Comparison of ENCODE assay signal across 11 cellular contexts in genomic region chr7:108311446-108312168, GRCh38.
DNase-seq lines count a peak whose midpoint lies in the region; ATAC-seq and TF ChIP-seq lines count a peak whose summit lies in the region.
"Had no signal": no experiment of that assay in that cellular context is flagged by ENCODE, and none has a peak within 500 bp of the region (broad histone marks: within the 10 kb centered on the region; RNA-seq: fewer than 3 reads in every experiment).

No MANE protein-coding gene starts in this region.

- peak; percentile 62 for ATAC-seq in GM21529 (IDR thresholded peaks at IDR 0.05; ENCODE audit: unreplicated experiment)
- ATAC-seq in gastroesophageal sphincter, result no peak

- no peaks in the 10 kb centered on the region for H3K79me2 ChIP-seq in fibroblast of lung (ENCODE audit: control insufficient read depth, insufficient read depth, low read length)

- H3K4me3 ChIP-seq in HUES48 (ENCODE audit: low read depth, low read length) (no peak overlapping the region), fibroblast of lung (replicated peaks in 1 of 4; ENCODE audit: control extremely low read depth in 1 of 4, insufficient read depth in 1 of 4, low read depth in 3 of 4, low read length in 4 of 4) (no peak overlapping the region), gastroesophageal sphincter (no peak overlapping the region)

- peak; percentile 5 for DNase-seq in EH (ENCODE audit: low read depth)
- peak; percentile 41 to 66 for DNase-seq in fibroblast of lung (ENCODE audit: low read depth in 2 of 2)
- no peak for DNase-seq in COR-L47 (lab: John Stamatoyannopoulos, UW)
- no peak for DNase-seq in iPS-NIHi11 (ENCODE audit: low spot score)
- no peak for DNase-seq in activated T-helper 1 cell treated with anti-CD3 and anti-CD28 coated beads, Interleukin-12 subunit alpha, Interleukin-12 subunit beta, Interleukin-2, Interleukin-4 antibody, amounts not matched to agents 30 ng/mL and 10 ng/mL and 1 ng/mL, durations not matched to agents 14 hours and 24 hours and 36 hours (ENCODE audit: low spot score)
- DNase-seq: DMS 273 treated with DMSO at 0.1 percent for 48 hours, NCI-H526 treated with DMSO at 0.1 percent for 48 hours had no signal

- H3K4me1 ChIP-seq in HUES48 (ENCODE audit: control insufficient read depth, insufficient read depth, low read length) (peaks cover 8% of the 10 kb centered on the region; the same call in 1 of the 2 replicates), fibroblast of lung (ENCODE audit: control insufficient read depth, extremely low read depth, insufficient read depth, low read length) (no peaks in the 10 kb centered on the region), gastroesophageal sphincter (peaks cover 0 to 5% (median 0%) of the 10 kb centered on the region in 3 donors)

- H3K9ac ChIP-seq in HUES48 (ENCODE audit: low read depth, low read length), result no peak overlapping the region
- no peak overlapping the region for H3K9ac ChIP-seq in fibroblast of lung (ENCODE audit: insufficient read depth, low read length)

- TF ChIP-seq EP300 in gastroesophageal sphincter (IDR thresholded peaks at IDR 0.05), result no peak

- intact Hi-C loops in activated T-helper 1 cell treated with anti-CD3 and anti-CD28 coated beads, Interleukin-12 subunit alpha, Interleukin-12 subunit beta, Interleukin-2, Interleukin-4 antibody, amounts not matched to agents 30 ng/mL and 10 ng/mL and 1 ng/mL, durations not matched to agents 14 hours and 24 hours and 36 hours (cut with micrococcal nuclease), result no loop called here

- H3K27me3 Mint-ChIP-seq in activated T-helper 1 cell treated with anti-CD3 and anti-CD28 coated beads, Interleukin-12 subunit alpha, Interleukin-12 subunit beta, Interleukin-2, Interleukin-4 antibody, amounts not matched to agents 30 ng/mL and 10 ng/mL and 1 ng/mL, durations not matched to agents 14 hours and 24 hours and 36 hours (ENCODE audit: insufficient read depth), result no peaks in the 10 kb centered on the region

- WGBS in gastroesophageal sphincter (ENCODE audit: low coverage in 1 of 2), 2 donors, result 90 to 100% methylated on average over 3 of the region's 3 CpGs

- H3K27ac ChIP-seq in HUES48 (ENCODE audit: low read depth, low read length), result peak overlapping the region; percentile 61
- H3K27ac ChIP-seq in fibroblast of lung (ENCODE audit: insufficient read depth, low read length), result no peak overlapping the region
- peak overlapping the region in 1 of 4 donors; percentile 29 for H3K27ac ChIP-seq in gastroesophageal sphincter

- no peaks in the 10 kb centered on the region for H3K27me3 ChIP-seq in HUES48 (ENCODE audit: control insufficient read depth, insufficient read depth, low read length)
- no peaks in the 10 kb centered on the region for H3K27me3 ChIP-seq in fibroblast of lung (ENCODE audit: control insufficient read depth, insufficient read depth, low read length)
- no peaks in the 10 kb centered on the region for H3K27me3 ChIP-seq in gastroesophageal sphincter

- H3K4me2 ChIP-seq in fibroblast of lung (ENCODE audit: extremely low read depth, insufficient read depth, low read length), result no peak overlapping the region

- no peak overlapping the region for H3K4me3 Mint-ChIP-seq in activated T-helper 1 cell treated with anti-CD3 and anti-CD28 coated beads, Interleukin-12 subunit alpha, Interleukin-12 subunit beta, Interleukin-2, Interleukin-4 antibody, amounts not matched to agents 30 ng/mL and 10 ng/mL and 1 ng/mL, durations not matched to agents 14 hours and 24 hours and 36 hours
- H3K4me3 Mint-ChIP-seq: nephron had no signal

- H4K20me1 ChIP-seq in fibroblast of lung (ENCODE audit: control insufficient read depth, extremely low read depth, insufficient read depth, low read length), result no peaks in the 10 kb centered on the region

- H3K9me3 Mint-ChIP-seq in activated T-helper 1 cell treated with anti-CD3 and anti-CD28 coated beads, Interleukin-12 subunit alpha, Interleukin-12 subunit beta, Interleukin-2, Interleukin-4 antibody, amounts not matched to agents 30 ng/mL and 10 ng/mL and 1 ng/mL, durations not matched to agents 14 hours and 24 hours and 36 hours, result no peaks in the 10 kb centered on the region
- H3K9me3 Mint-ChIP-seq: nephron had no signal

- TF ChIP-seq POLR2A in gastroesophageal sphincter (IDR thresholded peaks at IDR 0.05), result no peak

- no peaks in the 10 kb centered on the region for H3K36me3 Mint-ChIP-seq in activated T-helper 1 cell treated with anti-CD3 and anti-CD28 coated beads, Interleukin-12 subunit alpha, Interleukin-12 subunit beta, Interleukin-2, Interleukin-4 antibody, amounts not matched to agents 30 ng/mL and 10 ng/mL and 1 ng/mL, durations not matched to agents 14 hours and 24 hours and 36 hours (ENCODE audit: low read depth)

- H3K36me3 ChIP-seq in HUES48 (ENCODE audit: control insufficient read depth, insufficient read depth, low read length), result no peaks in the 10 kb centered on the region
- H3K36me3 ChIP-seq in fibroblast of lung (ENCODE audit: control insufficient read depth, insufficient read depth, low read length), result no peaks in the 10 kb centered on the region
- H3K36me3 ChIP-seq in gastroesophageal sphincter, result no peaks in the 10 kb centered on the region

- no peak overlapping the region for H3K27ac Mint-ChIP-seq in activated T-helper 1 cell treated with anti-CD3 and anti-CD28 coated beads, Interleukin-12 subunit alpha, Interleukin-12 subunit beta, Interleukin-2, Interleukin-4 antibody, amounts not matched to agents 30 ng/mL and 10 ng/mL and 1 ng/mL, durations not matched to agents 14 hours and 24 hours and 36 hours
- H3K27ac Mint-ChIP-seq: nephron had no signal

- no peak overlapping the region for H2AFZ ChIP-seq in fibroblast of lung (ENCODE audit: low read length)

- no peaks in the 10 kb centered on the region for H3K4me1 Mint-ChIP-seq in activated T-helper 1 cell treated with anti-CD3 and anti-CD28 coated beads, Interleukin-12 subunit alpha, Interleukin-12 subunit beta, Interleukin-2, Interleukin-4 antibody, amounts not matched to agents 30 ng/mL and 10 ng/mL and 1 ng/mL, durations not matched to agents 14 hours and 24 hours and 36 hours (ENCODE audit: low read depth)
- H3K4me1 Mint-ChIP-seq: nephron had no signal

- H3K9me3 ChIP-seq in HUES48 (ENCODE audit: control insufficient read depth, insufficient read depth, low read length), result no peaks in the 10 kb centered on the region
- no peaks in the 10 kb centered on the region for H3K9me3 ChIP-seq in fibroblast of lung (ENCODE audit: control insufficient read depth, insufficient read depth, low read depth, low read length)
- no peaks in the 10 kb centered on the region for H3K9me3 ChIP-seq in gastroesophageal sphincter

- no peak for TF ChIP-seq CTCF in fibroblast of lung (conservative IDR thresholded peaks at IDR 0.05 in 1 of 2, IDR thresholded peaks at IDR 0.05 in 1 of 2; ENCODE audit: low read depth in 1 of 2, low read length in 2 of 2)
- TF ChIP-seq CTCF in gastroesophageal sphincter (IDR thresholded peaks at IDR 0.05), result no peak

Comparison
In these comparisons a context has a peak if more than half of its experiments do, and no peak if none do; other contexts are left out.
1. DNase-seq: peak in EH (single experiment) and fibroblast of lung (2 of 2); none in COR-L47 (single experiment), iPS-NIHi11 (single experiment) and activated T-helper 1 cell treated with anti-CD3 and anti-CD28 coated beads, Interleukin-12 subunit alpha, Interleukin-12 subunit beta, Interleukin-2, Interleukin-4 antibody, amounts not matched to agents 30 ng/mL and 10 ng/mL and 1 ng/mL, durations not matched to agents 14 hours and 24 hours and 36 hours (single experiment).